Comparison of ENCODE assay signal across 8 cellular contexts in genomic region chr1:26280333-26281042, GRCh38. TPM values are rescaled to one million over a fixed set of nuclear protein-coding genes. Genes with fewer than 3 reads are reported as not detected.
DNase-seq lines count a peak whose midpoint lies in the region; ATAC-seq and TF ChIP-seq lines count a peak whose summit lies in the region.

No MANE protein-coding gene starts in this region.

- H3K27me3 Mint-ChIP-seq in activated CD4-positive, alpha-beta T cell treated with anti-CD3 and anti-CD28 coated beads, Interleukin-2, amount 10 ng/mL, durations not matched to agents 7 days and 5 days: no peaks in the 10 kb centered on the region
- no peaks in the 10 kb centered on the region for H3K27me3 Mint-ChIP-seq in central memory CD8-positive, alpha-beta T cell
- no peaks in the 10 kb centered on the region for H3K27me3 Mint-ChIP-seq in memory B cell

- no peaks in the 10 kb centered on the region for H3K27me3 ChIP-seq in uterus

- TF ChIP-seq POLR2A in uterus (IDR thresholded peaks at IDR 0.05): no peak

- CTCF ChIA-PET in activated CD4-positive, alpha-beta T cell treated with anti-CD3 and anti-CD28 coated beads, Interleukin-2, amount 10 ng/mL, durations not matched to agents 7 days and 5 days (lab: Charles Lee): interaction anchor here (0.9 to 21.4 kb wide), 7 partner anchors 10 to 124 kb away, joined by 3 to 442 read pairs (median 5); partner anchors contain the start of genes CD52 and CEP85

- peak; percentile 40 for DNase-seq in activated CD4-positive, alpha-beta T cell treated with anti-CD3 and anti-CD28 coated beads, Interleukin-2, amount 10 ng/mL, durations not matched to agents 7 days and 5 days
- DNase-seq in activated CD4-positive, alpha-beta T cell treated with anti-CD3 and anti-CD28 coated beads, Interleukin-2, amount 50 U/mL, for 1 hour: no peak
- peak; percentile 83 for DNase-seq in OCI-M1 (lab: John Stamatoyannopoulos, UW)
- DNase-seq in central memory CD8-positive, alpha-beta T cell (ENCODE audit: low spot score in 2 of 2): no peak
- DNase-seq in memory B cell (ENCODE audit: low spot score in 2 of 2): no peak
- DNase-seq in uterus: peak in 1 of 2 donors; percentile 50
- no peak for DNase-seq in stimulated activated naive CD4-positive, alpha-beta T cell (lab: John Stamatoyannopoulos, UW)

- no peaks in the 10 kb centered on the region for H3K9me3 Mint-ChIP-seq in activated CD4-positive, alpha-beta T cell treated with anti-CD3 and anti-CD28 coated beads, Interleukin-2, amount 10 ng/mL, durations not matched to agents 7 days and 5 days
- no peaks in the 10 kb centered on the region for H3K9me3 Mint-ChIP-seq in central memory CD8-positive, alpha-beta T cell
- H3K9me3 Mint-ChIP-seq in memory B cell: no peaks in the 10 kb centered on the region

- intact Hi-C loops in uterus (cut with DNase I; ENCODE audit: low total_unique reads): loop anchor here (5.0 kb wide), 1 partner anchor 42 kb away; no protein-coding TSS in a partner anchor

- peaks cover 88% of the 10 kb centered on the region for H3K4me1 Mint-ChIP-seq in activated CD4-positive, alpha-beta T cell treated with anti-CD3 and anti-CD28 coated beads, Interleukin-2, amount 10 ng/mL, durations not matched to agents 7 days and 5 days
- peaks cover 87% of the 10 kb centered on the region for H3K4me1 Mint-ChIP-seq in central memory CD8-positive, alpha-beta T cell
- peaks cover 66% of the 10 kb centered on the region for H3K4me1 Mint-ChIP-seq in memory B cell

- peak overlapping the region; percentile 93 for H3K27ac ChIP-seq in uterus

- no peak for ATAC-seq in central memory CD8-positive, alpha-beta T cell (replicated peaks; ENCODE audit: extremely low read depth, poor library complexity, severe bottlenecking)
- ATAC-seq in memory B cell (ENCODE audit: low read depth) (no peak), HG03521 (IDR thresholded peaks at IDR 0.05; ENCODE audit: unreplicated experiment) (no peak)

- peaks cover 3 to 19% of the 10 kb centered on the region in 2 donors for H3K4me1 ChIP-seq in uterus

- TF ChIP-seq CTCF in uterus (IDR thresholded peaks at IDR 0.05): no peak

- H3K27ac Mint-ChIP-seq in activated CD4-positive, alpha-beta T cell treated with anti-CD3 and anti-CD28 coated beads, Interleukin-2, amount 10 ng/mL, durations not matched to agents 7 days and 5 days: peak overlapping the region; percentile 90
- peak overlapping the region; percentile 88 for H3K27ac Mint-ChIP-seq in central memory CD8-positive, alpha-beta T cell (ENCODE audit: low read depth)
- H3K27ac Mint-ChIP-seq in memory B cell: peak overlapping the region; percentile 70

- peak overlapping the region; percentile 56 to 85 for H3K4me3 ChIP-seq in uterus

- no peaks in the 10 kb centered on the region for H3K36me3 ChIP-seq in uterus

- H3K4me3 Mint-ChIP-seq in activated CD4-positive, alpha-beta T cell treated with anti-CD3 and anti-CD28 coated beads, Interleukin-2, amount 10 ng/mL, durations not matched to agents 7 days and 5 days: peak overlapping the region; percentile 86
- H3K4me3 Mint-ChIP-seq in central memory CD8-positive, alpha-beta T cell: peak overlapping the region; percentile 86
- peak overlapping the region; percentile 93 for H3K4me3 Mint-ChIP-seq in memory B cell

- H3K36me3 Mint-ChIP-seq in activated CD4-positive, alpha-beta T cell treated with anti-CD3 and anti-CD28 coated beads, Interleukin-2, amount 10 ng/mL, durations not matched to agents 7 days and 5 days (ENCODE audit: low read depth): peaks cover 83% of the 10 kb centered on the region
- peaks cover 39% of the 10 kb centered on the region for H3K36me3 Mint-ChIP-seq in central memory CD8-positive, alpha-beta T cell (ENCODE audit: insufficient read depth)
- H3K36me3 Mint-ChIP-seq in memory B cell: peaks cover 10% of the 10 kb centered on the region

- POLR2A ChIA-PET in activated CD4-positive, alpha-beta T cell treated with anti-CD3 and anti-CD28 coated beads, Interleukin-2, amount 10 ng/mL, durations not matched to agents 7 days and 5 days (lab: Charles Lee): interaction anchor here (2.0 kb wide), 1 partner anchor 38 kb away, joined by 9 read pairs; the partner anchor contains the start of gene CD52

- no peaks in the 10 kb centered on the region for H3K9me3 ChIP-seq in uterus

RNA-seq across cellular contexts. Expression of gene SH3BGRL3, which starts 0.6 kb away (rescaled TPM):
- total RNA-seq in activated CD4-positive, alpha-beta T cell treated with anti-CD3 and anti-CD28 coated beads, Interleukin-2, amount 10 ng/mL, durations not matched to agents 7 days and 5 days: 100 to 1,000 TPM; 606 to 707 TPM
- 10 to 100 TPM in 3 of 4 donors, 1 to 10 TPM in 1; 5.0 to 86.6 (median 52.3) TPM for total RNA-seq in uterus

RNA-seq across cellular contexts. Expression of gene UBXN11, which starts 25.9 kb away (rescaled TPM):
- 10 to 100 TPM; 48.6 to 51.3 TPM for total RNA-seq in activated CD4-positive, alpha-beta T cell treated with anti-CD3 and anti-CD28 coated beads, Interleukin-2, amount 10 ng/mL, durations not matched to agents 7 days and 5 days
- total RNA-seq in uterus: 10 to 100 TPM in 3 of 4 donors, 1 to 10 TPM in 1; 7.4 to 36.5 (median 13.4) TPM

RNA-seq across cellular contexts. Expression of gene CD52, which starts 37.3 kb away (rescaled TPM):
- total RNA-seq in activated CD4-positive, alpha-beta T cell treated with anti-CD3 and anti-CD28 coated beads, Interleukin-2, amount 10 ng/mL, durations not matched to agents 7 days and 5 days: 1,000 to 10,000 TPM; 1,663 to 1,924 TPM
- 1 to 10 TPM in 1 of 4 donors, not detected in 3; 7.8 TPM for total RNA-seq in uterus

RNA-seq across cellular contexts. Expression of gene CEP85, which starts 46.5 kb away (rescaled TPM):
- total RNA-seq in activated CD4-positive, alpha-beta T cell treated with anti-CD3 and anti-CD28 coated beads, Interleukin-2, amount 10 ng/mL, durations not matched to agents 7 days and 5 days: 10 to 100 TPM; 46.9 to 49.0 TPM
- total RNA-seq in uterus: 10 to 100 TPM in 1 of 4 donors, 1 to 10 TPM in 3; 1.8 to 14.0 (median 5.3) TPM

Comparison
In these comparisons a context has a peak if more than half of its experiments do, and no peak if none do; other contexts are left out.
1. DNase-seq: peak in activated CD4-positive, alpha-beta T cell treated with anti-CD3 and anti-CD28 coated beads, Interleukin-2, amount 10 ng/mL, durations not matched to agents 7 days and 5 days (single experiment) and OCI-M1 (single experiment); none in activated CD4-positive, alpha-beta T cell treated with anti-CD3 and anti-CD28 coated beads, Interleukin-2, amount 50 U/mL, for 1 hour (single experiment), central memory CD8-positive, alpha-beta T cell (0 of 2), memory B cell (0 of 2) and stimulated activated naive CD4-positive, alpha-beta T cell (0 of 6).
2. RNA of gene SH3BGRL3, which starts 0.6 kb away (total RNA-seq): 606 to 707 TPM in activated CD4-positive, alpha-beta T cell treated with anti-CD3 and anti-CD28 coated beads, Interleukin-2, amount 10 ng/mL, durations not matched to agents 7 days and 5 days; 5.0 to 86.6 TPM in uterus; every median in the first group is over 4 times any median in the second.
3. RNA of gene CD52, which starts 37.3 kb away (total RNA-seq): 1,663 to 1,924 TPM in activated CD4-positive, alpha-beta T cell treated with anti-CD3 and anti-CD28 coated beads, Interleukin-2, amount 10 ng/mL, durations not matched to agents 7 days and 5 days; 7.8 TPM in uterus; every median in the first group is over 100 times any median in the second.
4. Peak in every context shown above with its lines, with median percentiles within 50 percentile points of each other: H3K27ac Mint-ChIP-seq and H3K4me3 Mint-ChIP-seq.